9 cellular contexts compared by ENCODE assay signal in genomic region chr15:98937413-98938104, GRCh38.
DNase-seq lines count a peak whose midpoint lies in the region; ATAC-seq lines count a peak whose summit lies in the region.
"Had no signal": no experiment of that assay in that cellular context is flagged by ENCODE, and none has a peak within 500 bp of the region (broad histone marks: within the 10 kb centered on the region; RNA-seq: fewer than 3 reads in every experiment).

No MANE protein-coding gene starts in this region.

- H3K27me3 Mint-ChIP-seq in activated CD4-positive, alpha-beta T cell treated with anti-CD3 and anti-CD28 coated beads for 36 hours, result no peaks in the 10 kb centered on the region
- H3K27me3 Mint-ChIP-seq in activated naive CD8-positive, alpha-beta T cell treated with anti-CD3 and anti-CD28 coated beads, Interleukin-2, amount 50 U/mL, for 24 hours, result no peaks in the 10 kb centered on the region

- H3K4me3 Mint-ChIP-seq in activated CD4-positive, alpha-beta T cell treated with anti-CD3 and anti-CD28 coated beads for 36 hours, result no peak overlapping the region
- H3K4me3 Mint-ChIP-seq in activated naive CD8-positive, alpha-beta T cell treated with anti-CD3 and anti-CD28 coated beads, Interleukin-2, amount 50 U/mL, for 24 hours, result no peak overlapping the region

- H3K9me3 Mint-ChIP-seq in activated CD4-positive, alpha-beta T cell treated with anti-CD3 and anti-CD28 coated beads for 36 hours (ENCODE audit: low read depth), result no peaks in the 10 kb centered on the region
- H3K9me3 Mint-ChIP-seq in activated naive CD8-positive, alpha-beta T cell treated with anti-CD3 and anti-CD28 coated beads, Interleukin-2, amount 50 U/mL, for 24 hours, result no peaks in the 10 kb centered on the region

- intact Hi-C loops in activated CD4-positive, alpha-beta T cell treated with anti-CD3 and anti-CD28 coated beads for 36 hours (cut with DNase I, micrococcal nuclease), result no loop called here

- CTCF ChIA-PET in activated CD4-positive, alpha-beta T cell treated with anti-CD3 and anti-CD28 coated beads for 36 hours (lab: Charles Lee), result interaction anchor here (1.0 kb wide), 1 partner anchor 121 kb away, joined by 3 read pairs; no protein-coding TSS in a partner anchor

- H3K27ac Mint-ChIP-seq in activated CD4-positive, alpha-beta T cell treated with anti-CD3 and anti-CD28 coated beads for 36 hours, result peak overlapping the region; percentile 16
- no peak overlapping the region for H3K27ac Mint-ChIP-seq in activated naive CD8-positive, alpha-beta T cell treated with anti-CD3 and anti-CD28 coated beads, Interleukin-2, amount 50 U/mL, for 24 hours

- POLR2A ChIA-PET in activated CD4-positive, alpha-beta T cell treated with anti-CD3 and anti-CD28 coated beads for 36 hours (lab: Charles Lee), result interaction anchor here (0.6 kb wide), 1 partner anchor 18 kb away, joined by 3 read pairs; no protein-coding TSS in a partner anchor

- DNase-seq in activated CD4-positive, alpha-beta T cell treated with anti-CD3 and anti-CD28 coated beads for 36 hours, result no peak
- DNase-seq in activated CD4-positive, alpha-beta T cell treated with anti-CD3 and anti-CD28 coated beads, Interleukin-2, amount 50 U/mL, for 48 hours, result no peak
- no peak for DNase-seq in activated naive CD8-positive, alpha-beta T cell treated with anti-CD3 and anti-CD28 coated beads, Interleukin-2, amount 50 U/mL, for 24 hours
- DNase-seq in glomerular visceral epithelial cell (ENCODE audit: extremely low spot score) (no peak), ecto neural progenitor cell (ENCODE audit: low spot score) (no peak), AG08396 (ENCODE audit: low spot score) (no peak)
- DNase-seq: RPMI8226 had no signal

- H3K4me1 Mint-ChIP-seq in activated CD4-positive, alpha-beta T cell treated with anti-CD3 and anti-CD28 coated beads for 36 hours, result peaks cover 16% of the 10 kb centered on the region
- peaks cover 2% of the 10 kb centered on the region for H3K4me1 Mint-ChIP-seq in activated naive CD8-positive, alpha-beta T cell treated with anti-CD3 and anti-CD28 coated beads, Interleukin-2, amount 50 U/mL, for 24 hours

- ATAC-seq in activated CD4-positive, alpha-beta T cell treated with anti-CD3 and anti-CD28 coated beads for 36 hours, result peak; percentile 86
- ATAC-seq in GM21515 (IDR thresholded peaks at IDR 0.05; ENCODE audit: unreplicated experiment), result peak; percentile 87
- ATAC-seq in HG03066 (IDR thresholded peaks at IDR 0.05; ENCODE audit: low read depth, unreplicated experiment), result peak; percentile 82
- peak; percentile 33 for ATAC-seq in activated naive CD8-positive, alpha-beta T cell treated with anti-CD3 and anti-CD28 coated beads, Interleukin-2, amount 50 U/mL, for 24 hours

- peaks cover 26% of the 10 kb centered on the region for H3K36me3 Mint-ChIP-seq in activated CD4-positive, alpha-beta T cell treated with anti-CD3 and anti-CD28 coated beads for 36 hours (ENCODE audit: low read depth)
- peaks cover 9% of the 10 kb centered on the region for H3K36me3 Mint-ChIP-seq in activated naive CD8-positive, alpha-beta T cell treated with anti-CD3 and anti-CD28 coated beads, Interleukin-2, amount 50 U/mL, for 24 hours (ENCODE audit: low read depth)

Comparison
In these comparisons a context has a peak if more than half of its experiments do, and no peak if none do; other contexts are left out.
1. ATAC-seq: peak in every context shown above with its lines; median percentile 87 in GM21515; 86 in activated CD4-positive, alpha-beta T cell treated with anti-CD3 and anti-CD28 coated beads for 36 hours; 82 in HG03066; 33 in activated naive CD8-positive, alpha-beta T cell treated with anti-CD3 and anti-CD28 coated beads, Interleukin-2, amount 50 U/mL, for 24 hours.